12 cellular contexts compared by ENCODE assay signal in the genomic region with DNA sequence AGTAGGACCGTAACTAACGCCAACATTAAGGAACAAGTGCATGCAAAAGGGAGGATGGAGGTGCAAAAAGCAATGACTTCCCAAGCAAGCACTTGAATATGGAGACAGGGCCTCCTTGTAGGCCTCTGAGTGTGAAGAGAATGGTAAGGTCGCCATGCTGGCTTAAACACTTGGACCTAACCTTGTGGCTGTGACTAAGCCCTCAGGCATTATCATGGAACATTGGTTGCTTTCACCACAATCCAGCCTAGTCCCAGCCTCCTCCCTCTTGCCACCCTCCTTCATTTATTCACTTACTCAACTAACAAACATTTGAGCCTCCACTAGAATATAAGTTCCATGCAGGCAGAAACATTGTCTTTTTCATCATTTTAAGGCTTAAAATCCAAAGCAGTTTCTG. TPM values are rescaled to one million over a fixed set of nuclear protein-coding genes. Genes with fewer than 3 reads are reported as not detected.
A peak's percentile ranks its signal among the peaks of the same experiment; 100 is the strongest.
DNase-seq lines count a peak whose midpoint lies in the region; ATAC-seq lines count a peak whose summit lies in the region.
"Had no signal": no experiment of that assay in that cellular context is flagged by ENCODE, and none has a peak within 500 bp of the region (broad histone marks: within the 10 kb centered on the region; RNA-seq: fewer than 3 reads in every experiment).

No MANE protein-coding gene starts in this region.

- peak overlapping the region; percentile 8 for H3K4me3 Mint-ChIP-seq in activated naive CD8-positive, alpha-beta T cell
- no peak overlapping the region for H3K4me3 Mint-ChIP-seq in activated naive CD8-positive, alpha-beta T cell treated with anti-CD3 and anti-CD28 coated beads for 36 hours
- H3K4me3 Mint-ChIP-seq in stimulated activated effector memory CD8-positive, alpha-beta T cell treated with anti-CD3 and anti-CD28 coated beads, Interleukin-12 subunit alpha, Interleukin-12 subunit beta, amount 100 ng/mL, for 72 hours, result no peak overlapping the region

- no peak overlapping the region for H3K27ac Mint-ChIP-seq in activated naive CD8-positive, alpha-beta T cell
- H3K27ac Mint-ChIP-seq in activated naive CD8-positive, alpha-beta T cell treated with anti-CD3 and anti-CD28 coated beads for 36 hours, result no peak overlapping the region
- H3K27ac Mint-ChIP-seq in stimulated activated effector memory CD8-positive, alpha-beta T cell treated with anti-CD3 and anti-CD28 coated beads, Interleukin-12 subunit alpha, Interleukin-12 subunit beta, amount 100 ng/mL, for 72 hours, result peak overlapping the region; percentile 77

- no peak for DNase-seq in activated naive CD8-positive, alpha-beta T cell treated with anti-CD3 and anti-CD28 coated beads for 36 hours
- DNase-seq in RPMI7951 (ENCODE audit: low read depth) (peak; percentile 84), fibroblast of gingiva (ENCODE audit: low read depth) (peak; percentile 35), LoVo (ENCODE audit: low spot score) (no peak), GOT3 (lab: John Stamatoyannopoulos, UW) (no peak), anterior cingulate cortex (lab: John Stamatoyannopoulos, UW) (no peak)
- no peak for DNase-seq in stimulated activated effector memory CD8-positive, alpha-beta T cell treated with anti-CD3 and anti-CD28 coated beads, Interleukin-12 subunit alpha, Interleukin-12 subunit beta, amount 100 ng/mL, for 72 hours (ENCODE audit: low spot score in 2 of 2)
- DNase-seq: activated T-cell treated with anti-CD3 and anti-CD28 coated beads, Interleukin-2, amount 50 U/mL, for 48 hours; kidney; NCI-H1092 treated with DMSO at 0.1 percent for 48 hours; OCI-M1 had no signal

- H3K36me3 Mint-ChIP-seq in activated naive CD8-positive, alpha-beta T cell, result no peaks in the 10 kb centered on the region
- H3K36me3 Mint-ChIP-seq in activated naive CD8-positive, alpha-beta T cell treated with anti-CD3 and anti-CD28 coated beads for 36 hours, result no peaks in the 10 kb centered on the region
- H3K36me3 Mint-ChIP-seq in stimulated activated effector memory CD8-positive, alpha-beta T cell treated with anti-CD3 and anti-CD28 coated beads, Interleukin-12 subunit alpha, Interleukin-12 subunit beta, amount 100 ng/mL, for 72 hours, result no peaks in the 10 kb centered on the region

- H3K27me3 Mint-ChIP-seq in activated naive CD8-positive, alpha-beta T cell, result no peaks in the 10 kb centered on the region
- no peaks in the 10 kb centered on the region for H3K27me3 Mint-ChIP-seq in activated naive CD8-positive, alpha-beta T cell treated with anti-CD3 and anti-CD28 coated beads for 36 hours

- ATAC-seq in stimulated activated effector memory CD8-positive, alpha-beta T cell treated with anti-CD3 and anti-CD28 coated beads, Interleukin-12 subunit alpha, Interleukin-12 subunit beta, amount 100 ng/mL, for 72 hours, result no peak

- no peaks in the 10 kb centered on the region for H3K9me3 Mint-ChIP-seq in activated naive CD8-positive, alpha-beta T cell (ENCODE audit: low read depth)
- no peaks in the 10 kb centered on the region for H3K9me3 Mint-ChIP-seq in activated naive CD8-positive, alpha-beta T cell treated with anti-CD3 and anti-CD28 coated beads for 36 hours
- no peaks in the 10 kb centered on the region for H3K9me3 Mint-ChIP-seq in stimulated activated effector memory CD8-positive, alpha-beta T cell treated with anti-CD3 and anti-CD28 coated beads, Interleukin-12 subunit alpha, Interleukin-12 subunit beta, amount 100 ng/mL, for 72 hours

- H3K4me1 Mint-ChIP-seq in activated naive CD8-positive, alpha-beta T cell (ENCODE audit: low read depth), result peaks cover 59% of the 10 kb centered on the region
- peaks cover 57% of the 10 kb centered on the region for H3K4me1 Mint-ChIP-seq in activated naive CD8-positive, alpha-beta T cell treated with anti-CD3 and anti-CD28 coated beads for 36 hours
- peaks cover 66% of the 10 kb centered on the region for H3K4me1 Mint-ChIP-seq in stimulated activated effector memory CD8-positive, alpha-beta T cell treated with anti-CD3 and anti-CD28 coated beads, Interleukin-12 subunit alpha, Interleukin-12 subunit beta, amount 100 ng/mL, for 72 hours

RNA-seq across cellular contexts. Expression of a gene that starts 11.9 kb away (rescaled TPM):
- total RNA-seq in activated naive CD8-positive, alpha-beta T cell treated with anti-CD3 and anti-CD28 coated beads for 36 hours, result 1 to 10 TPM; 5.8 to 7.6 TPM
- total RNA-seq in RPMI7951 (2014; rRNA removed; shearing (Covaris generic)), result 57.0 and 66.0 TPM in 2 replicates

RNA-seq across cellular contexts. Expression of a gene that starts 32.4 kb away (rescaled TPM):
- total RNA-seq in activated naive CD8-positive, alpha-beta T cell treated with anti-CD3 and anti-CD28 coated beads for 36 hours, result not detected
- not detected in 2 replicates for total RNA-seq in RPMI7951 (2014; rRNA removed; shearing (Covaris generic))
- total RNA-seq: kidney had no signal

Comparison
In these comparisons a context has a peak if more than half of its experiments do, and no peak if none do; other contexts are left out.
1. DNase-seq: peak in RPMI7951 (single experiment) and fibroblast of gingiva (single experiment); none in activated naive CD8-positive, alpha-beta T cell treated with anti-CD3 and anti-CD28 coated beads for 36 hours (single experiment), stimulated activated effector memory CD8-positive, alpha-beta T cell treated with anti-CD3 and anti-CD28 coated beads, Interleukin-12 subunit alpha, Interleukin-12 subunit beta, amount 100 ng/mL, for 72 hours (0 of 2), LoVo (single experiment), GOT3 (single experiment) and anterior cingulate cortex (0 of 58).